1 cellular context compared by ENCODE assay signal in genomic region chr20:36676701-36677421, GRCh38.
TF ChIP-seq lines count a peak whose summit lies in the region.

No MANE protein-coding gene starts in this region.

TF ChIP-seq in HepG2, 621 proteins besides CTCF, POLR2A, EP300 and RAD21 (continued from another document and continues in another):
- TF ChIP-seq IRF1 (CRISPR knock-in tag; IDR thresholded peaks at IDR 0.05; ENCODE audit: low read depth) (no peak), ELF1 (CRISPR knock-in tag; IDR thresholded peaks at IDR 0.05) (peak; percentile 70), ZNF556 (CRISPR knock-in tag; IDR thresholded peaks at IDR 0.05; ENCODE audit: borderline replicate concordance) (no peak), ZNF34 (CRISPR knock-in tag; IDR thresholded peaks at IDR 0.05; ENCODE audit: borderline replicate concordance) (no peak), ZNF382 (CRISPR knock-in tag; IDR thresholded peaks at IDR 0.05; ENCODE audit: borderline replicate concordance) (no peak), ZNF280B (CRISPR knock-in tag; IDR thresholded peaks at IDR 0.05; ENCODE audit: borderline replicate concordance) (no peak), BCL3 (CRISPR knock-in tag; IDR thresholded peaks at IDR 0.05) (peak; percentile 72; the same call in 1 of the 2 replicates), NFIC (IDR thresholded peaks at IDR 0.05; ENCODE audit: low read length) (no peak), SOX6 (IDR thresholded peaks at IDR 0.05) (no peak), SOX6 (CRISPR knock-in tag; IDR thresholded peaks at IDR 0.05) (no peak), CBFB (CRISPR knock-in tag; IDR thresholded peaks at IDR 0.05) (no peak), ZNF547 (CRISPR knock-in tag; IDR thresholded peaks at IDR 0.05) (no peak), ETV5 (CRISPR knock-in tag; IDR thresholded peaks at IDR 0.05; ENCODE audit: borderline replicate concordance) (no peak), ZNF484 (CRISPR knock-in tag; IDR thresholded peaks at IDR 0.05; ENCODE audit: borderline replicate concordance, low read depth) (no peak), CHCHD3 (CRISPR knock-in tag; IDR thresholded peaks at IDR 0.05) (no peak), USF2 (IDR thresholded peaks at IDR 0.05; ENCODE audit: low read depth, low read length) (no peak), USF2 (CRISPR knock-in tag; IDR thresholded peaks at IDR 0.05; ENCODE audit: borderline replicate concordance) (no peak), ZBTB39 (CRISPR knock-in tag; IDR thresholded peaks at IDR 0.05) (no peak), FOXO1 (CRISPR knock-in tag; IDR thresholded peaks at IDR 0.05) (no peak), TCF7 (IDR thresholded peaks at IDR 0.05; ENCODE audit: low read depth) (no peak), E2F2 (CRISPR knock-in tag; IDR thresholded peaks at IDR 0.05; ENCODE audit: borderline replicate concordance) (no peak), CSRNP2 (CRISPR knock-in tag; conservative IDR thresholded peaks at IDR 0.05; ENCODE audit: low read depth) (no peak), ZNF292 (CRISPR knock-in tag; IDR thresholded peaks at IDR 0.05; ENCODE audit: borderline replicate concordance, low read depth) (no peak), KDM5A (IDR thresholded peaks at IDR 0.05; ENCODE audit: borderline replicate concordance, low read length) (no peak), HMGXB3 (CRISPR knock-in tag; IDR thresholded peaks at IDR 0.05; ENCODE audit: borderline replicate concordance) (peak; percentile 12; the same call in 1 of the 2 replicates), ZNF605 (CRISPR knock-in tag; IDR thresholded peaks at IDR 0.05) (no peak), MNT (IDR thresholded peaks at IDR 0.05) (no peak), ZMAT3 (CRISPR knock-in tag; conservative IDR thresholded peaks at IDR 0.05) (no peak), ZNF782 (CRISPR knock-in tag; IDR thresholded peaks at IDR 0.05; ENCODE audit: borderline replicate concordance) (no peak), ATRX (CRISPR knock-in tag; IDR thresholded peaks at IDR 0.05; ENCODE audit: borderline replicate concordance) (no peak), PAXIP1 (CRISPR knock-in tag; conservative IDR thresholded peaks at IDR 0.05) (no peak), TBX3 (IDR thresholded peaks at IDR 0.05; ENCODE audit: borderline replicate concordance) (no peak), BATF2 (CRISPR knock-in tag; IDR thresholded peaks at IDR 0.05) (no peak), ZNF567 (CRISPR knock-in tag; IDR thresholded peaks at IDR 0.05; ENCODE audit: borderline replicate concordance) (no peak), FOXA1 (IDR thresholded peaks at IDR 0.05) (no peak), FOXA1 (CRISPR knock-in tag; IDR thresholded peaks at IDR 0.05) (no peak), PHF8 (CRISPR knock-in tag; IDR thresholded peaks at IDR 0.05) (peak; percentile 59), ZNF577 (CRISPR knock-in tag; IDR thresholded peaks at IDR 0.05; ENCODE audit: borderline replicate concordance, low read depth) (no peak), ZNF879 (CRISPR knock-in tag; IDR thresholded peaks at IDR 0.05) (no peak), FOXP1 (IDR thresholded peaks at IDR 0.05) (no peak), FOXP1 (CRISPR knock-in tag; IDR thresholded peaks at IDR 0.05) (no peak), ZNF441 (CRISPR knock-in tag; IDR thresholded peaks at IDR 0.05; ENCODE audit: borderline replicate concordance) (no peak)
